ENCODE assay signal across 13 cellular contexts in genomic region chr7:141617280-141617679, GRCh38.
"Had no signal": no experiment of that assay in that cellular context is flagged by ENCODE, and none has a peak within 500 bp of the region (broad histone marks: within the 10 kb centered on the region; RNA-seq: fewer than 3 reads in every experiment).

No MANE protein-coding gene starts in this region.

- H2AFZ ChIP-seq: neural progenitor cell had no signal

- H3K4me2 ChIP-seq: neural progenitor cell had no signal

- H3K27ac ChIP-seq: lower lobe of right lung, neural progenitor cell, sigmoid colon, spleen, upper lobe of right lung had no signal

- DNase-seq: activated CD4-positive, alpha-beta memory T cell treated with anti-CD3 and anti-CD28 coated beads, Interleukin-2, amount 10 ng/mL, durations not matched to agents 7 days and 5 days; activated CD4-positive, alpha-beta T cell treated with anti-CD3 and anti-CD28 coated beads for 36 hours; activated naive CD4-positive, alpha-beta T cell treated with anti-CD3 and anti-CD28 coated beads, Interleukin-2, amount 10 ng/mL, durations not matched to agents 7 days and 5 days; activated T-cell treated with anti-CD3 and anti-CD28 coated beads, Interleukin-2, amount 50 U/mL, for 24 hours; lower lobe of right lung; naive B cell; sigmoid colon; spleen; stimulated activated naive CD8-positive, alpha-beta T cell treated with anti-CD3 and anti-CD28 coated beads, Interleukin-15, amount 100 ng/mL, for 72 hours; T-helper 1 cell; T1000; upper lobe of right lung had no signal

- H3K27me3 ChIP-seq: neural progenitor cell, sigmoid colon, spleen, upper lobe of right lung had no signal

- H3K36me3 ChIP-seq: neural progenitor cell had no signal

- H3K9ac ChIP-seq: neural progenitor cell had no signal

- H3K4me3 ChIP-seq: lower lobe of right lung, neural progenitor cell, sigmoid colon, spleen, upper lobe of right lung had no signal

- H3K9me3 ChIP-seq: lower lobe of right lung, sigmoid colon, spleen, upper lobe of right lung had no signal

- H3K4me1 ChIP-seq: lower lobe of right lung, neural progenitor cell, sigmoid colon, spleen, upper lobe of right lung had no signal
